In the genomic region with DNA sequence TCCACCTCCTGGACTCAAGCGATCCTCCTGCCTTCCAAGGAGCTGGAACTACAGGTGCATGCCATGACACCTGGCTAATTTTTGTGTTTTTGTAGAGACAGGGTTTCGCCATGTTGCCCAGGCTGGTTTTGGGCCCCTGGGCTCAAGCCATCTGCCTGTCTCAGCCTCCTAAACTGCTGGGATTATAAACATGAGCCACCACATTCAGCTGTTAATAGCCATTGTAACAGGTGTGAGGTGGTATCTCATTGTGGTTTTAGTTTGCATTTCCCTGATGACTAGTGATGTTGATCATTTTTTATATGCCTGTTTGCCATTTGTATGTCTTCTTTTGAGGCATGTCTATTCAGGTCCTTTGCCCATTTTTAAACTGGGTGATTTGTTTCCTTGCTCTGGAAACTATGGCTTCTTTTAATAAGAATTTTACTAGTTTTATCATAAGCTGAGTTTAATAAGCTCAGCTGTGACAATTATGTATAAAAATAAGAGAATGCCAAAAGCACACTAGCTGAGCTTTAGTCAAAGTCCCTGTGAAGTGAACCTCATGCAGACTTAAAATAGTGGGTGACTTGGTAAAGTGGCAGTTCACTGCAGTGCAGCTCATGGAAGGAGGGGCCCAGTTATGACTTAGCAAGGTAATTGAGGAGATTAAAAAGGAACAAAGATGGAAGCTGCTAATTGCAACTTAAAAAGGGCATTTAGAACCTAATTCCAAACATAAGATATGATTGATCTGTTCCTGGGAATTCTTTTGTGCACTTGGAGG, we compare ENCODE assay signal across 1 cellular context.
TF ChIP-seq lines count a peak whose summit lies in the region.

No MANE protein-coding gene starts in this region.

TF ChIP-seq in SK-N-SH treated with all-trans-retinoic acid at 6 μM for 48 hours, 23 proteins besides CTCF, POLR2A, EP300 and RAD21 (continued from another document):
- TF ChIP-seq, protein P1, sequence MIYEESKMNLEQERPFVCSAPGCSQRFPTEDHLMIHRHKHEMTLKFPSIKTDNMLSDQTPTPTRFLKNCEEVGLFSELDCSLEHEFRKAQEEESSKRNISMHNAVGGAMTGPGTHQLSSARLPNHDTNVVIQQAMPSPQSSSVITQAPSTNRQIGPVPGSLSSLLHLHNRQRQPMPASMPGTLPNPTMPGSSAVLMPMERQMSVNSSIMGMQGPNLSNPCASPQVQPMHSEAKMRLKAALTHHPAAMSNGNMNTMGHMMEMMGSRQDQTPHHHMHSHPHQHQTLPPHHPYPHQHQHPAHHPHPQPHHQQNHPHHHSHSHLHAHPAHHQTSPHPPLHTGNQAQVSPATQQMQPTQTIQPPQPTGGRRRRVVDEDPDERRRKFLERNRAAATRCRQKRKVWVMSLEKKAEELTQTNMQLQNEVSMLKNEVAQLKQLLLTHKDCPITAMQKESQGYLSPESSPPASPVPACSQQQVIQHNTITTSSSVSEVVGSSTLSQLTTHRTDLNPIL (CRISPR knock-in tag; IDR thresholded peaks at IDR 0.05; ENCODE audit: low read depth): no peak
- TF ChIP-seq, protein P2, sequence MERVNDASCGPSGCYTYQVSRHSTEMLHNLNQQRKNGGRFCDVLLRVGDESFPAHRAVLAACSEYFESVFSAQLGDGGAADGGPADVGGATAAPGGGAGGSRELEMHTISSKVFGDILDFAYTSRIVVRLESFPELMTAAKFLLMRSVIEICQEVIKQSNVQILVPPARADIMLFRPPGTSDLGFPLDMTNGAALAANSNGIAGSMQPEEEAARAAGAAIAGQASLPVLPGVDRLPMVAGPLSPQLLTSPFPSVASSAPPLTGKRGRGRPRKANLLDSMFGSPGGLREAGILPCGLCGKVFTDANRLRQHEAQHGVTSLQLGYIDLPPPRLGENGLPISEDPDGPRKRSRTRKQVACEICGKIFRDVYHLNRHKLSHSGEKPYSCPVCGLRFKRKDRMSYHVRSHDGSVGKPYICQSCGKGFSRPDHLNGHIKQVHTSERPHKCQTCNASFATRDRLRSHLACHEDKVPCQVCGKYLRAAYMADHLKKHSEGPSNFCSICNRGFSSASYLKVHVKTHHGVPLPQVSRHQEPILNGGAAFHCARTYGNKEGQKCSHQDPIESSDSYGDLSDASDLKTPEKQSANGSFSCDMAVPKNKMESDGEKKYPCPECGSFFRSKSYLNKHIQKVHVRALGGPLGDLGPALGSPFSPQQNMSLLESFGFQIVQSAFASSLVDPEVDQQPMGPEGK (CRISPR knock-in tag; IDR thresholded peaks at IDR 0.05; ENCODE audit: borderline replicate concordance): no peak
- TF ChIP-seq SNAI2 (CRISPR knock-in tag; IDR thresholded peaks at IDR 0.05) (no peak), ZNF565 (CRISPR knock-in tag; conservative IDR thresholded peaks at IDR 0.05; ENCODE audit: low read depth) (no peak), ZNF8 (CRISPR knock-in tag; IDR thresholded peaks at IDR 0.05) (no peak)
TF ChIP-seq in SK-N-SH treated with all-trans-retinoic acid at 6 μM for 48 hours: peak in this region for 0.
